In genomic region chr3:138879541-138880380, GRCh38 we compare ENCODE assay signal across 16 cellular contexts. TPM values are rescaled to one million over a fixed set of nuclear protein-coding genes. Genes with fewer than 3 reads are reported as not detected.
DNase-seq lines count a peak whose midpoint lies in the region; ATAC-seq and TF ChIP-seq lines count a peak whose summit lies in the region.
"Had no signal": no experiment of that assay in that cellular context is flagged by ENCODE, and none has a peak within 500 bp of the region (broad histone marks: within the 10 kb centered on the region; RNA-seq: fewer than 3 reads in every experiment).

No MANE protein-coding gene starts in this region.

- no peak overlapping the region for H3K23ac ChIP-seq in mesenchymal stem cell (ENCODE audit: low read length in 2 of 2)

- H2BK120ac ChIP-seq in mesenchymal stem cell (ENCODE audit: low read depth, low read length): no peak overlapping the region

- peak overlapping the region; percentile 67 for H3K27ac ChIP-seq in colonic mucosa
- H3K27ac ChIP-seq in mesenchymal stem cell (ENCODE audit: low read length, poor library complexity, severe bottlenecking): no peak overlapping the region
- peak overlapping the region in 3 of 4 donors; percentile 66 to 79 (median 72) for H3K27ac ChIP-seq in transverse colon
- no peak overlapping the region for H3K27ac ChIP-seq in tibial nerve
- H3K27ac ChIP-seq: 22Rv1, SJCRH30 had no signal

- WGBS in mesenchymal stem cell: 30% methylated on average over 10 of the region's 14 CpGs
- WGBS in transverse colon (ENCODE audit: low coverage in 1 of 2), 2 donors: 64% methylated on average over 14 of the region's 14 CpGs; no CpG with 5 or more reads in 1 of the 2 donors
- 63 to 70% methylated on average over 14 of the region's 14 CpGs for WGBS in tibial nerve, 2 donors

- H3K9me3 ChIP-seq in colonic mucosa (no peaks in the 10 kb centered on the region), mesenchymal stem cell (ENCODE audit: control insufficient read depth, low read length) (no peaks in the 10 kb centered on the region), transverse colon (no peaks in the 10 kb centered on the region), tibial nerve (peaks cover 0 to under 1% (median 0%) of the 10 kb centered on the region in 4 donors)
- H3K9me3 ChIP-seq: SJCRH30 had no signal

- TF ChIP-seq CTCF in colonic mucosa (IDR thresholded peaks at IDR 0.05): no peak
- no peak for TF ChIP-seq CTCF in transverse colon (IDR thresholded peaks at IDR 0.05)
- no peak for TF ChIP-seq CTCF in tibial nerve (IDR thresholded peaks at IDR 0.05)

- TF ChIP-seq EP300 in transverse colon (IDR thresholded peaks at IDR 0.05; ENCODE audit: low read depth): no peak
- no peak for TF ChIP-seq EP300 in tibial nerve (IDR thresholded peaks at IDR 0.05)

- DNase-seq in NCI-H82 (lab: John Stamatoyannopoulos, UW) (peak; percentile 25), NCI-H82 treated with DMSO at 0.1 percent for 48 hours (lab: John Stamatoyannopoulos, UW; ENCODE audit: unreplicated experiment) (no peak), colonic mucosa (peak; percentile 50), mesenchymal stem cell (no peak), transverse colon (peak; percentile 14), NCI-H1105 (lab: John Stamatoyannopoulos, UW) (no peak), tibial nerve (ENCODE audit: low spot score in 2 of 2) (no peak)
- DNase-seq: Calu3; CD4-positive, alpha-beta T cell; DMS53; NCI-H187; NCI-H446; PC-3; SJCRH30 had no signal

- H3K4me3 ChIP-seq in colonic mucosa: no peak overlapping the region
- no peak overlapping the region for H3K4me3 ChIP-seq in mesenchymal stem cell (ENCODE audit: insufficient read depth in 1 of 2, low read depth in 1 of 2, low read length in 2 of 2)
- H3K4me3 ChIP-seq in transverse colon: no peak overlapping the region
- no peak overlapping the region for H3K4me3 ChIP-seq in tibial nerve
- H3K4me3 ChIP-seq: SJCRH30 had no signal

- H3K9ac ChIP-seq in colonic mucosa (ENCODE audit: low read depth in 2 of 2, low read length in 2 of 2) (no peak overlapping the region), mesenchymal stem cell (ENCODE audit: low read length) (no peak overlapping the region)

- no peak overlapping the region for H4K91ac ChIP-seq in mesenchymal stem cell (ENCODE audit: low read length)

- no peak overlapping the region for H3K4ac ChIP-seq in mesenchymal stem cell (ENCODE audit: low read depth in 1 of 2, low read length in 2 of 2)

- H3K4me1 ChIP-seq in colonic mucosa (no peaks in the 10 kb centered on the region), mesenchymal stem cell (ENCODE audit: control insufficient read depth, insufficient read depth, low read depth, low read length) (no peaks in the 10 kb centered on the region), transverse colon (peaks cover 0 to 8% (median 3%) of the 10 kb centered on the region in 4 donors), tibial nerve (no peaks in the 10 kb centered on the region)
- H3K4me1 ChIP-seq: SJCRH30 had no signal

- H3K14ac ChIP-seq in mesenchymal stem cell (ENCODE audit: low read length in 2 of 2): no peak overlapping the region

- no peak overlapping the region for H2BK5ac ChIP-seq in mesenchymal stem cell (ENCODE audit: low read depth, low read length, poor library complexity, severe bottlenecking)

- TF ChIP-seq POLR2A in transverse colon (IDR thresholded peaks at IDR 0.05) (no peak), tibial nerve (IDR thresholded peaks at IDR 0.05) (no peak)

- H3K27me3 ChIP-seq in colonic mucosa (no peaks in the 10 kb centered on the region), mesenchymal stem cell (ENCODE audit: control insufficient read depth in 1 of 2, insufficient read depth in 1 of 2, low read length in 2 of 2) (no peaks in the 10 kb centered on the region), transverse colon (no peaks in the 10 kb centered on the region), tibial nerve (no peaks in the 10 kb centered on the region)
- H3K27me3 ChIP-seq: SJCRH30 had no signal

- no peak overlapping the region for H2AK5ac ChIP-seq in mesenchymal stem cell (ENCODE audit: low read length, severe bottlenecking)

- H2BK12ac ChIP-seq in mesenchymal stem cell (ENCODE audit: low read length in 2 of 2): no peak overlapping the region

- in situ Hi-C loops in transverse colon (cut with MboI; ENCODE audit: low pct_ligation_motif_present in 1 of 4, low pct_unique_long_range_greater_than_20kb in 1 of 4, low sequenced_read_pairs in 3 of 4): no loop called here

- H2BK15ac ChIP-seq in mesenchymal stem cell (ENCODE audit: low read depth, poor library complexity, severe bottlenecking): no peak overlapping the region

- H3K79me1 ChIP-seq in mesenchymal stem cell (replicated peaks; ENCODE audit: low read length, poor library complexity, severe bottlenecking): no peaks in the 10 kb centered on the region

- peak overlapping the region; percentile 75 for H4K8ac ChIP-seq in mesenchymal stem cell (ENCODE audit: low read length)

- no peak for ATAC-seq in HG03520 (IDR thresholded peaks at IDR 0.05; ENCODE audit: unreplicated experiment)
- ATAC-seq: PC-3 had no signal

- H2AFZ ChIP-seq in mesenchymal stem cell (ENCODE audit: low read depth, low read length): no peak overlapping the region

- H3K36me3 ChIP-seq in colonic mucosa: no peaks in the 10 kb centered on the region
- H3K36me3 ChIP-seq in mesenchymal stem cell (ENCODE audit: control insufficient read depth in 1 of 2, insufficient read depth in 2 of 2, low read depth in 1 of 2, low read length in 2 of 2): no peaks in the 10 kb centered on the region
- H3K36me3 ChIP-seq in transverse colon: no peaks in the 10 kb centered on the region
- H3K36me3 ChIP-seq in tibial nerve: no peaks in the 10 kb centered on the region
- H3K36me3 ChIP-seq: SJCRH30 had no signal

- no peak overlapping the region for H3K4me2 ChIP-seq in mesenchymal stem cell (ENCODE audit: low read length, poor library complexity, severe bottlenecking)

- intact Hi-C loops in colonic mucosa (cut with DNase I): no loop called here
- intact Hi-C loops in transverse colon (cut with DNase I; ENCODE audit: low total_unique reads): no loop called here

- peak overlapping the region in 1 of 2 experiments; percentile 21 for H3K18ac ChIP-seq in mesenchymal stem cell (ENCODE audit: low read depth in 1 of 2, low read length in 2 of 2)

RNA-seq across cellular contexts. Expression of gene PIK3CB, which starts 45.0 kb away (rescaled TPM):
- 10 to 100 TPM; 43.4 to 51.5 TPM for total RNA-seq in colonic mucosa
- polyA plus RNA-seq in mesenchymal stem cell (2013, experiment 1 of 2): 3.2 TPM
- polyA plus RNA-seq in mesenchymal stem cell (2013, experiment 2 of 2): 2.9 TPM
- 10 to 100 TPM; 52.4 to 98.4 (median 76.0) TPM for total RNA-seq in transverse colon
- 10 to 100 TPM; 11.2 to 32.1 (median 27.2) TPM for total RNA-seq in tibial nerve

Comparison
In these comparisons a context has a peak if more than half of its experiments do, and no peak if none do; other contexts are left out.
1. DNase-seq: peak in NCI-H82 (single experiment), colonic mucosa (single experiment) and transverse colon (single experiment); none in NCI-H82 treated with DMSO at 0.1 percent for 48 hours (single experiment), mesenchymal stem cell (single experiment), NCI-H1105 (single experiment) and tibial nerve (0 of 2).
2. H3K27ac ChIP-seq: peak in colonic mucosa (single experiment) and transverse colon (3 of 4); none in mesenchymal stem cell (single experiment) and tibial nerve (0 of 4).